ENCODE assay signal across 34 cellular contexts in the genomic region with DNA sequence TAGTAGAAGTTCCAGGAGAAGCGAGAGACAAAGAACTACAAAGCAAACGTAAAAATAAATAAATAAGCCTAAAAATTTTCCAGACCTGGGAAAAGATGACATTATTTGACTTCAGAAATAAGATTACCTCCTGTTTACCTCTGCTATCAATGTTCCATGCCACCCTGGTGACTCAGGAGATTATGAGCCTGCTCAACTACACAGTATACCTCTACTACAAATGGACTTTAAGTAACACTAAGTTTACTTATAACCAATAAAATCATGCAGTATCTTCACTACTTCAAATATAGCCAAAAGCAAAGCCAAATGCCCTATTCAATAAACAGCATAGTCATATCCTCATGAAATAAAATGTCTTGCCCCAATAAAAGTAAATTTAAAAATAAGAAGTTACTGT.
DNase-seq lines count a peak whose midpoint lies in the region; ATAC-seq, FAIRE-seq and TF ChIP-seq lines count a peak whose summit lies in the region.
"Had no signal": no experiment of that assay in that cellular context is flagged by ENCODE, and none has a peak within 500 bp of the region (broad histone marks: within the 10 kb centered on the region; RNA-seq: fewer than 3 reads in every experiment).

No MANE protein-coding gene starts in this region.

- H3K4me1 Mint-ChIP-seq in astrocyte (ENCODE audit: low read depth, unreplicated experiment): no peaks in the 10 kb centered on the region
- no peaks in the 10 kb centered on the region for H3K4me1 Mint-ChIP-seq in CD4-positive, alpha-beta memory T cell
- H3K4me1 Mint-ChIP-seq in activated CD4-positive, alpha-beta memory T cell treated with anti-CD3 and anti-CD28 coated beads for 36 hours (ENCODE audit: low read depth): no peaks in the 10 kb centered on the region
- H3K4me1 Mint-ChIP-seq: B cell; CD14-positive monocyte; CD4-positive, CD25-positive, alpha-beta regulatory T cell; CD8-positive, alpha-beta memory T cell had no signal

- intact Hi-C loops in PC-3 (cut with micrococcal nuclease) (loop anchor here (1.0 kb wide), 1 partner anchor 76 kb away; no protein-coding TSS in a partner anchor), prostate gland (cut with DNase I) (no loop called here)
- intact Hi-C loops in CD4-positive, alpha-beta memory T cell (cut with micrococcal nuclease): no loop called here
- intact Hi-C loops in activated CD4-positive, alpha-beta memory T cell treated with anti-CD3 and anti-CD28 coated beads for 36 hours (cut with micrococcal nuclease): no loop called here

- no peaks in the 10 kb centered on the region for H4K20me1 ChIP-seq in PC-3 (ENCODE audit: low read length)
- no peaks in the 10 kb centered on the region for H4K20me1 ChIP-seq in astrocyte (ENCODE audit: insufficient read depth, low read length)
- H4K20me1 ChIP-seq: BLaER1; BLaER1 treated with 17β-estradiol and CSF1 and Interleukin-3, amounts not matched to agents 10 nM and 100 nM had no signal

- H3K27ac ChIP-seq in PC-3 (ENCODE audit: low read length) (no peak overlapping the region), astrocyte (ENCODE audit: low read depth, low read length) (no peak overlapping the region), prostate gland (no peak overlapping the region), upper lobe of left lung (no peak overlapping the region)
- no peak overlapping the region for H3K27ac ChIP-seq in CD4-positive, alpha-beta memory T cell (ENCODE audit: low read depth, low read length)
- H3K27ac ChIP-seq: 22Rv1; A549; BLaER1; BLaER1 treated with 17β-estradiol and CSF1 and Interleukin-3, amounts not matched to agents 10 nM and 100 nM; C4-2B had no signal

- H3K9me3 Mint-ChIP-seq in astrocyte (ENCODE audit: unreplicated experiment): no peaks in the 10 kb centered on the region
- peaks cover 0 to 6% (median 0%) of the 10 kb centered on the region in 8 donors for H3K9me3 Mint-ChIP-seq in CD4-positive, alpha-beta memory T cell
- peaks cover 3% of the 10 kb centered on the region for H3K9me3 Mint-ChIP-seq in activated CD4-positive, alpha-beta memory T cell treated with anti-CD3 and anti-CD28 coated beads for 36 hours
- H3K9me3 Mint-ChIP-seq: CD4-positive, alpha-beta T cell; CD8-positive, alpha-beta T cell had no signal

- TF ChIP-seq CTCF in LNCaP clone FGC (IDR thresholded peaks at IDR 0.05; ENCODE audit: control insufficient read depth, extremely low read depth, insufficient read depth) (no peak), PC-3 (conservative IDR thresholded peaks at IDR 0.05; ENCODE audit: low read depth, low read length) (no peak), astrocyte (IDR thresholded peaks at IDR 0.05; ENCODE audit: insufficient read depth, low read depth, low read length) (no peak), prostate gland (IDR thresholded peaks at IDR 0.05) (no peak), upper lobe of left lung (IDR thresholded peaks at IDR 0.05) (no peak)

- 56% methylated on average over 2 of the region's 2 CpGs for WGBS in prostate gland
- 64 to 85% methylated on average over 2 of the region's 2 CpGs for WGBS in upper lobe of left lung, 2 donors

- H3K27me3 Mint-ChIP-seq in astrocyte (ENCODE audit: low read depth, unreplicated experiment): no peaks in the 10 kb centered on the region
- H3K27me3 Mint-ChIP-seq in CD4-positive, alpha-beta memory T cell: no peaks in the 10 kb centered on the region
- no peaks in the 10 kb centered on the region for H3K27me3 Mint-ChIP-seq in activated CD4-positive, alpha-beta memory T cell treated with anti-CD3 and anti-CD28 coated beads for 36 hours
- H3K27me3 Mint-ChIP-seq: B cell; CD4-positive, alpha-beta T cell; CD4-positive, CD25-positive, alpha-beta regulatory T cell; CD8-positive, alpha-beta memory T cell had no signal

- no TSS peak for BruUV-seq in PC-3 (replicated peaks; lab: Mats Ljungman, UMichigan)

- peak; percentile 97 for ATAC-seq in PC-3
- ATAC-seq in HG03097 (IDR thresholded peaks at IDR 0.05; ENCODE audit: low FRiP score, unreplicated experiment): no peak
- no peak for ATAC-seq in upper lobe of left lung (ENCODE audit: low FRiP score in 2 of 2)
- ATAC-seq: A549; CD8-positive, alpha-beta T cell had no signal

- H3K79me2 ChIP-seq in PC-3 (ENCODE audit: low read length) (no peaks in the 10 kb centered on the region), astrocyte (ENCODE audit: insufficient read depth, low read length) (no peaks in the 10 kb centered on the region)

- H3K9me2 ChIP-seq in PC-3 (replicated peaks; ENCODE audit: low read length): no peaks in the 10 kb centered on the region

- no peaks in the 10 kb centered on the region for H3K36me3 ChIP-seq in PC-3 (ENCODE audit: low read depth, low read length)
- no peaks in the 10 kb centered on the region for H3K36me3 ChIP-seq in astrocyte (ENCODE audit: insufficient read depth, low read length)
- no peaks in the 10 kb centered on the region for H3K36me3 ChIP-seq in prostate gland
- H3K36me3 ChIP-seq in upper lobe of left lung: no peaks in the 10 kb centered on the region
- H3K36me3 ChIP-seq in CD4-positive, alpha-beta memory T cell (ENCODE audit: insufficient read depth, low read length): no peaks in the 10 kb centered on the region
- H3K36me3 ChIP-seq: BE2C; BLaER1; BLaER1 treated with 17β-estradiol and CSF1 and Interleukin-3, amounts not matched to agents 10 nM and 100 nM had no signal

- no peak overlapping the region for H3K4me3 Mint-ChIP-seq in astrocyte (ENCODE audit: unreplicated experiment)
- no peak overlapping the region for H3K4me3 Mint-ChIP-seq in CD4-positive, alpha-beta memory T cell
- no peak overlapping the region for H3K4me3 Mint-ChIP-seq in activated CD4-positive, alpha-beta memory T cell treated with anti-CD3 and anti-CD28 coated beads for 36 hours
- H3K4me3 Mint-ChIP-seq: B cell; CD14-positive monocyte; CD4-positive, alpha-beta T cell; CD4-positive, CD25-positive, alpha-beta regulatory T cell; CD8-positive, alpha-beta memory T cell; CD8-positive, alpha-beta T cell had no signal

- no peaks in the 10 kb centered on the region for H3F3A ChIP-seq in PC-3 (ENCODE audit: low read length, unreplicated experiment)

- no peak overlapping the region for H3K4me2 ChIP-seq in PC-3 (ENCODE audit: low read length)
- no peak overlapping the region for H3K4me2 ChIP-seq in astrocyte (ENCODE audit: low read length)
- H3K4me2 ChIP-seq: A549; BLaER1; BLaER1 treated with 17β-estradiol and CSF1 and Interleukin-3, amounts not matched to agents 10 nM and 100 nM had no signal

- peak; percentile 81 for DNase-seq in LNCaP clone FGC (ENCODE audit: low read depth)
- DNase-seq in PC-3: peak; percentile 34
- no peak for DNase-seq in astrocyte (ENCODE audit: low read depth)
- peak; percentile 14 for DNase-seq in prostate gland (ENCODE audit: low spot score)
- DNase-seq in upper lobe of left lung: no peak
- no peak for DNase-seq in CD4-positive, alpha-beta memory T cell
- no peak for DNase-seq in activated CD4-positive, alpha-beta memory T cell treated with anti-CD3 and anti-CD28 coated beads for 36 hours
- DNase-seq: 8988T; ACHN; AML-193; BE2C; C1 segment of cervical spinal cord; Calu3; CD4-positive, alpha-beta T cell; CD4-positive, CD25-positive, alpha-beta regulatory T cell; CD8-positive, alpha-beta memory T cell; CD8-positive, alpha-beta T cell; COR-L47; DMS 273 treated with DMSO at 0.1 percent for 48 hours; DMS153; DMS53; DMS79; DMS79 treated with DMSO at 0.1 percent for 48 hours; DND-41; EL had no signal

- no peak overlapping the region for H3K4me3 ChIP-seq in LNCaP clone FGC (ENCODE audit: low read depth, low read length)
- no peak overlapping the region for H3K4me3 ChIP-seq in PC-3 (ENCODE audit: low read length)
- no peak overlapping the region for H3K4me3 ChIP-seq in astrocyte (ENCODE audit: insufficient read depth, low read depth, low read length)
- H3K4me3 ChIP-seq in prostate gland: no peak overlapping the region
- H3K4me3 ChIP-seq in upper lobe of left lung: no peak overlapping the region
- no peak overlapping the region for H3K4me3 ChIP-seq in CD4-positive, alpha-beta memory T cell (ENCODE audit: low read length in 2 of 2)
- H3K4me3 ChIP-seq: A549; BLaER1; BLaER1 treated with 17β-estradiol and CSF1 and Interleukin-3, amounts not matched to agents 10 nM and 100 nM had no signal

- POLR2A ChIA-PET in PC-3 (lab: Charles Lee; ENCODE audit: unreplicated experiment): no interaction called here
- POLR2A ChIA-PET in CD4-positive, alpha-beta memory T cell (lab: Charles Lee; ENCODE audit: partially characterized antibody): no interaction called here
- POLR2A ChIA-PET in activated CD4-positive, alpha-beta memory T cell treated with anti-CD3 and anti-CD28 coated beads for 36 hours (lab: Charles Lee): no interaction called here

- no peaks in the 10 kb centered on the region for H3K9me3 ChIP-seq in PC-3 (ENCODE audit: low read length)
- H3K9me3 ChIP-seq in astrocyte (ENCODE audit: insufficient read depth, low read depth, low read length): no peaks in the 10 kb centered on the region
- no peaks in the 10 kb centered on the region for H3K9me3 ChIP-seq in prostate gland
- no peaks in the 10 kb centered on the region for H3K9me3 ChIP-seq in upper lobe of left lung
- no peaks in the 10 kb centered on the region for H3K9me3 ChIP-seq in CD4-positive, alpha-beta memory T cell (ENCODE audit: control insufficient read depth in 1 of 2, low read length in 2 of 2)
- H3K9me3 ChIP-seq: A549; BE2C; BLaER1; BLaER1 treated with 17β-estradiol and CSF1 and Interleukin-3, amounts not matched to agents 10 nM and 100 nM; Caco-2 had no signal

- H3K4me1 ChIP-seq in PC-3 (ENCODE audit: insufficient read depth, low read length) (no peaks in the 10 kb centered on the region), astrocyte (ENCODE audit: insufficient read depth, low read length) (no peaks in the 10 kb centered on the region), prostate gland (replicated peaks) (no peaks in the 10 kb centered on the region), upper lobe of left lung (no peaks in the 10 kb centered on the region)
- no peaks in the 10 kb centered on the region for H3K4me1 ChIP-seq in CD4-positive, alpha-beta memory T cell (ENCODE audit: insufficient read depth, low read length)
- H3K4me1 ChIP-seq: A549; BE2C; BLaER1; BLaER1 treated with 17β-estradiol and CSF1 and Interleukin-3, amounts not matched to agents 10 nM and 100 nM; Caco-2 had no signal

- CTCF ChIA-PET in PC-3 (lab: Charles Lee): no interaction called here
- CTCF ChIA-PET in CD4-positive, alpha-beta memory T cell (lab: Charles Lee; ENCODE audit: partially characterized antibody): no interaction called here
- CTCF ChIA-PET in activated CD4-positive, alpha-beta memory T cell treated with anti-CD3 and anti-CD28 coated beads for 36 hours (lab: Charles Lee): no interaction called here

- no peak for TF ChIP-seq POLR2A in prostate gland (IDR thresholded peaks at IDR 0.05)
- no peak for TF ChIP-seq POLR2A in upper lobe of left lung (IDR thresholded peaks at IDR 0.05)

- FAIRE-seq in astrocyte (lab: Jason Lieb, UNC): peak; percentile 64

- H2AFZ ChIP-seq in PC-3 (ENCODE audit: low read length) (no peak overlapping the region), astrocyte (ENCODE audit: low read depth, low read length) (no peak overlapping the region)

- no peak overlapping the region for H3K27ac Mint-ChIP-seq in astrocyte (ENCODE audit: unreplicated experiment)
- no peak overlapping the region for H3K27ac Mint-ChIP-seq in CD4-positive, alpha-beta memory T cell
- H3K27ac Mint-ChIP-seq in activated CD4-positive, alpha-beta memory T cell treated with anti-CD3 and anti-CD28 coated beads for 36 hours: no peak overlapping the region
- H3K27ac Mint-ChIP-seq: B cell; CD14-positive monocyte; CD4-positive, alpha-beta T cell; CD4-positive, CD25-positive, alpha-beta regulatory T cell; CD8-positive, alpha-beta memory T cell; CD8-positive, alpha-beta T cell had no signal

- H3K9ac ChIP-seq in PC-3 (ENCODE audit: low read length) (no peak overlapping the region), astrocyte (ENCODE audit: low read length) (no peak overlapping the region)
- H3K9ac ChIP-seq: BLaER1; BLaER1 treated with 17β-estradiol and CSF1 and Interleukin-3, amounts not matched to agents 10 nM and 100 nM had no signal

- H3K36me3 Mint-ChIP-seq in astrocyte (ENCODE audit: low read depth, unreplicated experiment): no peaks in the 10 kb centered on the region
- no peaks in the 10 kb centered on the region for H3K36me3 Mint-ChIP-seq in CD4-positive, alpha-beta memory T cell
- H3K36me3 Mint-ChIP-seq in activated CD4-positive, alpha-beta memory T cell treated with anti-CD3 and anti-CD28 coated beads for 36 hours: no peaks in the 10 kb centered on the region
- H3K36me3 Mint-ChIP-seq: CD14-positive monocyte; CD4-positive, CD25-positive, alpha-beta regulatory T cell; CD8-positive, alpha-beta memory T cell; CD8-positive, alpha-beta T cell had no signal

- no peak for TF ChIP-seq EP300 in upper lobe of left lung (IDR thresholded peaks at IDR 0.05)

- H3K27me3 ChIP-seq in PC-3 (ENCODE audit: low read length) (no peaks in the 10 kb centered on the region), astrocyte (ENCODE audit: insufficient read depth, low read length) (no peaks in the 10 kb centered on the region), prostate gland (replicated peaks; ENCODE audit: insufficient read depth) (no peaks in the 10 kb centered on the region), upper lobe of left lung (no peaks in the 10 kb centered on the region)
- H3K27me3 ChIP-seq in CD4-positive, alpha-beta memory T cell (ENCODE audit: insufficient read depth, low read length): no peaks in the 10 kb centered on the region
- H3K27me3 ChIP-seq: BE2C had no signal

Comparison
In these comparisons a context has a peak if more than half of its experiments do, and no peak if none do; other contexts are left out.
1. DNase-seq: peak in LNCaP clone FGC (single experiment), PC-3 (single experiment) and prostate gland (single experiment); none in astrocyte (single experiment), upper lobe of left lung (0 of 2), CD4-positive, alpha-beta memory T cell (0 of 5) and activated CD4-positive, alpha-beta memory T cell treated with anti-CD3 and anti-CD28 coated beads for 36 hours (single experiment).